ENCODE assay signal across 1 cellular context in genomic region chrX:1393871-1394615, GRCh38.
TF ChIP-seq lines count a peak whose summit lies in the region.

No MANE protein-coding gene starts in this region.

TF ChIP-seq in endothelial cell of umbilical vein, 7 proteins besides CTCF, POLR2A, EP300 and RAD21 (continued from another document):
- TF ChIP-seq FOS (IDR thresholded peaks at IDR 0.05; ENCODE audit: borderline replicate concordance, insufficient read depth, low read length): no peak
TF ChIP-seq in endothelial cell of umbilical vein: peak in this region for 0.
